In genomic region chr11:74570266-74571061, GRCh38 we compare ENCODE assay signal across 8 cellular contexts. TPM values are rescaled to one million over a fixed set of nuclear protein-coding genes. Genes with fewer than 3 reads are reported as not detected.
DNase-seq lines count a peak whose midpoint lies in the region; ATAC-seq and TF ChIP-seq lines count a peak whose summit lies in the region.

No MANE protein-coding gene starts in this region.

- H3K4me3 ChIP-seq in A673 (ENCODE audit: low read depth, low read length, poor library complexity, severe bottlenecking) = no peak overlapping the region
- H3K4me3 ChIP-seq in WI38 (ENCODE audit: low read depth, low read length) = no peak overlapping the region

- DNase-seq in A673 (ENCODE audit: low spot score) (peak; percentile 81), GM10266 (ENCODE audit: extremely low spot score) (peak; percentile 58), NCI-H1694 treated with DMSO at 0.1 percent for 48 hours (lab: John Stamatoyannopoulos, UW) (peak; percentile 50), foreskin melanocyte (peak; percentile 22), osteocyte (ENCODE audit: extremely low spot score, unreplicated experiment) (no peak), middle frontal gyrus (ENCODE audit: extremely low spot score, low spot score) (no peak)

- no peaks in the 10 kb centered on the region for H3K4me1 ChIP-seq in A673 (ENCODE audit: insufficient read depth, low read length, poor library complexity, severe bottlenecking)

- H3K36me3 ChIP-seq in A673 (ENCODE audit: insufficient read depth, low read length, poor library complexity, severe bottlenecking) = no peaks in the 10 kb centered on the region

- no peaks in the 10 kb centered on the region for H3K27me3 ChIP-seq in A673 (replicated peaks; ENCODE audit: insufficient read depth, low read depth, low read length, poor library complexity)

- H3K4me1 Mint-ChIP-seq in osteocyte (ENCODE audit: unreplicated experiment) = no peaks in the 10 kb centered on the region

- H3K27ac Mint-ChIP-seq in osteocyte (ENCODE audit: unreplicated experiment) = no peak overlapping the region

- CTCF ChIA-PET in A673 (lab: Charles Lee) = interaction anchor here (0.7 to 4.6 kb wide), 10 partner anchors 11 to 945 kb away, joined by 3 to 91 read pairs (median 8); partner anchors contain the start of gene LIPT2

- H3K9me3 ChIP-seq in A673 (ENCODE audit: low read depth, low read length, poor library complexity, severe bottlenecking) = no peaks in the 10 kb centered on the region

- POLR2A ChIA-PET in A673 (lab: Charles Lee; ENCODE audit: low non-redundant PET) = no interaction called here

- no peaks in the 10 kb centered on the region for H3K9me3 Mint-ChIP-seq in osteocyte (ENCODE audit: unreplicated experiment)

- no peak overlapping the region for H3K4me3 Mint-ChIP-seq in osteocyte (ENCODE audit: unreplicated experiment)

- TF ChIP-seq CTCF in A673 (conservative IDR thresholded peaks at IDR 0.05; ENCODE audit: low read depth, low read length) (peak; percentile 93), GM10266 (IDR thresholded peaks at IDR 0.05; ENCODE audit: control insufficient read depth, insufficient read depth, low read depth, missing control alignments) (peak; percentile 69), WI38 (IDR thresholded peaks at IDR 0.05; ENCODE audit: low read depth, low read length) (peak; percentile 35), osteocyte (IDR thresholded peaks at IDR 0.05) (peak; percentile 81)

- intact Hi-C loops in A673 (cut with micrococcal nuclease; ENCODE audit: unreplicated experiment) = loop anchor here (1.0 to 2.0 kb wide), 4 partner anchors 117 to 606 kb away; no protein-coding TSS in a partner anchor

- H3K36me3 Mint-ChIP-seq in osteocyte (ENCODE audit: unreplicated experiment) = no peaks in the 10 kb centered on the region

- peaks cover 18% of the 10 kb centered on the region for H3K27me3 Mint-ChIP-seq in osteocyte (ENCODE audit: unreplicated experiment)

- BruUV-seq in A673 (replicated peaks; lab: Mats Ljungman, UMichigan) = no TSS peak

- no peak for ATAC-seq in GM18502 (IDR thresholded peaks at IDR 0.05; ENCODE audit: poor library complexity, unreplicated experiment)

- no peak overlapping the region for H3K27ac ChIP-seq in A673 (ENCODE audit: low read depth, low read length, poor library complexity, severe bottlenecking)

RNA-seq across cellular contexts. Expression of gene POLD3, which starts 21.9 kb away (rescaled TPM):
- total RNA-seq in A673 (2021) = 68.3 and 76.5 TPM in 2 replicates
- 12.8 and 16.2 TPM in 2 replicates for total RNA-seq in osteocyte

Comparison
In these comparisons a context has a peak if more than half of its experiments do, and no peak if none do; other contexts are left out.
1. DNase-seq: peak in A673 (single experiment), GM10266 (single experiment), NCI-H1694 treated with DMSO at 0.1 percent for 48 hours (single experiment) and foreskin melanocyte (single experiment); none in osteocyte (single experiment) and middle frontal gyrus (single experiment).
2. CTCF ChIP-seq: peak in every context shown above with its lines; median percentile 93 in A673; 81 in osteocyte; 69 in GM10266; 35 in WI38.